18 cellular contexts compared by ENCODE assay signal in the genomic region with DNA sequence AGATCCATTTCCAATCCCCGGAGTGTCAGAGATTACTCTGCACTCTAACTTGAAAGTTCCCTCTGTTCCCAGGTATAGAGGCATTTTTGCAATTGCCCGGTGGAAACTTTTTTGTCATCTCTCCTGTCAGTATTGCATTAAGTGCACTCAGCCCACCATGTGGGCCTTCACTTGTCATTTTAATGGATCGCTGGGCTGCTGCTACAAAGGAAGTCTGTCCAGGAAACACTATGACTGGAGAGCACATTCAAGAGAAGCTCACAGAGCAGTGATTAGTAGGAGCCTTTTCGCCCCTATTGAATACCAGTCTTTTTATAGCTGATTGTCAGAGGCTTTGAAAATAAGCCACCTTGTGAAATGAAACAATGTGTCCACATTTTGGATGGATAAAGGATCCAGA.
DNase-seq lines count a peak whose midpoint lies in the region; ATAC-seq and TF ChIP-seq lines count a peak whose summit lies in the region.
"Had no signal": no experiment of that assay in that cellular context is flagged by ENCODE, and none has a peak within 500 bp of the region (broad histone marks: within the 10 kb centered on the region; RNA-seq: fewer than 3 reads in every experiment).

No MANE protein-coding gene starts in this region.

- H3K27ac ChIP-seq in GM23248: no peak overlapping the region
- H3K27ac ChIP-seq: RWPE1, SJCRH30 had no signal

- H3K27me3 Mint-ChIP-seq in activated CD4-positive, alpha-beta T cell treated with anti-CD3 and anti-CD28 coated beads, Interleukin-2, amount 10 ng/mL, durations not matched to agents 24 days and 14 days: peaks cover 1% of the 10 kb centered on the region
- no peaks in the 10 kb centered on the region for H3K27me3 Mint-ChIP-seq in WTC11 (ENCODE audit: low read depth)
- peaks cover 16% of the 10 kb centered on the region for H3K27me3 Mint-ChIP-seq in stimulated activated naive CD8-positive, alpha-beta T cell treated with anti-CD3 and anti-CD28 coated beads, Interleukin-15, amount 100 ng/mL, for 72 hours

- no peaks in the 10 kb centered on the region for H3K36me3 Mint-ChIP-seq in activated CD4-positive, alpha-beta T cell treated with anti-CD3 and anti-CD28 coated beads, Interleukin-2, amount 10 ng/mL, durations not matched to agents 24 days and 14 days (ENCODE audit: low read depth)
- no peaks in the 10 kb centered on the region for H3K36me3 Mint-ChIP-seq in WTC11
- H3K36me3 Mint-ChIP-seq: CD14-positive monocyte had no signal

- no peak overlapping the region for H3K4me3 ChIP-seq in GM23248
- H3K4me3 ChIP-seq: K562, SJCRH30 had no signal

- no peak overlapping the region for H3K4me2 ChIP-seq in GM23248 (ENCODE audit: unreplicated experiment)

- in situ Hi-C loops in GM23248 (cut with MboI): no loop called here

- no peaks in the 10 kb centered on the region for H3K9me3 ChIP-seq in GM23248 (ENCODE audit: low read depth)
- H3K9me3 ChIP-seq: SJCRH30 had no signal

- H3K27me3 ChIP-seq in GM23248 (replicated peaks; ENCODE audit: insufficient read depth): 0 out of 2 replicates have a peak, but pooled peaks cover 14% of the 10 kb centered on the region
- H3K27me3 ChIP-seq: SJCRH30 had no signal

- no peaks in the 10 kb centered on the region for H3K4me1 ChIP-seq in GM23248 (ENCODE audit: insufficient read depth)
- H3K4me1 ChIP-seq: SJCRH30 had no signal

- 38 to 51% methylated on average over 4 of the region's 4 CpGs for WGBS in GM23248 (ENCODE audit: low coverage in 1 of 2, low lambda C conversion rate in 2 of 2, missing lambda C conversion rate in 2 of 2), 2 experiments

- H3K9ac ChIP-seq in GM23248: no peak overlapping the region

- intact Hi-C loops in activated CD4-positive, alpha-beta T cell treated with anti-CD3 and anti-CD28 coated beads, Interleukin-2, amount 10 ng/mL, durations not matched to agents 24 days and 14 days (cut with micrococcal nuclease): no loop called here

- H3K9me2 ChIP-seq in GM23248 (ENCODE audit: insufficient read depth): no peaks in the 10 kb centered on the region

- peak; percentile 62 for ATAC-seq in WTC11
- ATAC-seq in stimulated activated naive CD8-positive, alpha-beta T cell treated with anti-CD3 and anti-CD28 coated beads, Interleukin-15, amount 100 ng/mL, for 72 hours: no peak
- ATAC-seq: K562 had no signal

- H4K20me1 ChIP-seq in GM23248 (ENCODE audit: insufficient read depth): no peaks in the 10 kb centered on the region

- H3K36me3 ChIP-seq in GM23248 (ENCODE audit: low read depth): no peaks in the 10 kb centered on the region
- H3K36me3 ChIP-seq: SJCRH30 had no signal

- TF ChIP-seq CTCF in WTC11 (IDR thresholded peaks at IDR 0.05): no peak

- no peaks in the 10 kb centered on the region for H3K79me2 ChIP-seq in GM23248 (ENCODE audit: insufficient read depth)

- POLR2A ChIA-PET in WTC11 (lab: Charles Lee): no interaction called here

- no peaks in the 10 kb centered on the region for H3K4me1 Mint-ChIP-seq in activated CD4-positive, alpha-beta T cell treated with anti-CD3 and anti-CD28 coated beads, Interleukin-2, amount 10 ng/mL, durations not matched to agents 24 days and 14 days
- H3K4me1 Mint-ChIP-seq in WTC11: peaks cover 9% of the 10 kb centered on the region
- H3K4me1 Mint-ChIP-seq in stimulated activated naive CD8-positive, alpha-beta T cell treated with anti-CD3 and anti-CD28 coated beads, Interleukin-15, amount 100 ng/mL, for 72 hours: no peaks in the 10 kb centered on the region
- H3K4me1 Mint-ChIP-seq: CD14-positive monocyte had no signal

- CTCF ChIA-PET in WTC11 (lab: Charles Lee): no interaction called here

- H3F3A ChIP-seq in GM23248 (ENCODE audit: insufficient read depth): no peaks in the 10 kb centered on the region

- H3K27ac Mint-ChIP-seq in activated CD4-positive, alpha-beta T cell treated with anti-CD3 and anti-CD28 coated beads, Interleukin-2, amount 10 ng/mL, durations not matched to agents 24 days and 14 days: no peak overlapping the region
- H3K27ac Mint-ChIP-seq in WTC11: no peak overlapping the region
- H3K27ac Mint-ChIP-seq in stimulated activated naive CD8-positive, alpha-beta T cell treated with anti-CD3 and anti-CD28 coated beads, Interleukin-15, amount 100 ng/mL, for 72 hours: no peak overlapping the region

- DNase-seq in activated CD4-positive, alpha-beta T cell treated with anti-CD3 and anti-CD28 coated beads, Interleukin-2, amount 10 ng/mL, durations not matched to agents 24 days and 14 days: peak; percentile 35
- DNase-seq in activated CD4-positive, alpha-beta T cell treated with anti-CD3 and anti-CD28 coated beads for 48 hours: no peak
- DNase-seq in WTC11 (ENCODE audit: low spot score) (no peak), myocyte (ENCODE audit: low read depth) (peak; percentile 26), GM23248 (no peak), RPMI8226 (no peak), HPDE6-E6E7 (ENCODE audit: extremely low spot score) (no peak)
- no peak for DNase-seq in stimulated activated naive CD8-positive, alpha-beta T cell treated with anti-CD3 and anti-CD28 coated beads, Interleukin-15, amount 100 ng/mL, for 72 hours
- DNase-seq: DMS 273 treated with DMSO at 0.1 percent for 48 hours, MV-4-11, NCI-H1436 treated with DMSO at 0.1 percent for 48 hours, NCI-H2029 treated with DMSO at 0.1 percent for 48 hours, NCI-H526, OCI-M1 had no signal

- no peak overlapping the region for H3K4me3 Mint-ChIP-seq in activated CD4-positive, alpha-beta T cell treated with anti-CD3 and anti-CD28 coated beads, Interleukin-2, amount 10 ng/mL, durations not matched to agents 24 days and 14 days
- H3K4me3 Mint-ChIP-seq in WTC11: no peak overlapping the region
- H3K4me3 Mint-ChIP-seq in stimulated activated naive CD8-positive, alpha-beta T cell treated with anti-CD3 and anti-CD28 coated beads, Interleukin-15, amount 100 ng/mL, for 72 hours: no peak overlapping the region
- H3K4me3 Mint-ChIP-seq: CD14-positive monocyte had no signal

- no peaks in the 10 kb centered on the region for H3K9me3 Mint-ChIP-seq in activated CD4-positive, alpha-beta T cell treated with anti-CD3 and anti-CD28 coated beads, Interleukin-2, amount 10 ng/mL, durations not matched to agents 24 days and 14 days
- H3K9me3 Mint-ChIP-seq in WTC11: peaks cover 8% of the 10 kb centered on the region
- no peaks in the 10 kb centered on the region for H3K9me3 Mint-ChIP-seq in stimulated activated naive CD8-positive, alpha-beta T cell treated with anti-CD3 and anti-CD28 coated beads, Interleukin-15, amount 100 ng/mL, for 72 hours

- no peak overlapping the region for H2AFZ ChIP-seq in GM23248

TF ChIP-seq in WTC11, 78 proteins besides CTCF, POLR2A, EP300 and RAD21 (continues in another document):
- TF ChIP-seq TP53 (CRISPR knock-in tag; IDR thresholded peaks at IDR 0.05) (no peak), ETV6 (CRISPR knock-in tag; IDR thresholded peaks at IDR 0.05) (no peak), GRHL2 (CRISPR knock-in tag; IDR thresholded peaks at IDR 0.05; ENCODE audit: insufficient replicate concordance, severe bottlenecking) (no peak), ZNF671 (CRISPR knock-in tag; IDR thresholded peaks at IDR 0.05) (no peak)
- TF ChIP-seq, protein P1, sequence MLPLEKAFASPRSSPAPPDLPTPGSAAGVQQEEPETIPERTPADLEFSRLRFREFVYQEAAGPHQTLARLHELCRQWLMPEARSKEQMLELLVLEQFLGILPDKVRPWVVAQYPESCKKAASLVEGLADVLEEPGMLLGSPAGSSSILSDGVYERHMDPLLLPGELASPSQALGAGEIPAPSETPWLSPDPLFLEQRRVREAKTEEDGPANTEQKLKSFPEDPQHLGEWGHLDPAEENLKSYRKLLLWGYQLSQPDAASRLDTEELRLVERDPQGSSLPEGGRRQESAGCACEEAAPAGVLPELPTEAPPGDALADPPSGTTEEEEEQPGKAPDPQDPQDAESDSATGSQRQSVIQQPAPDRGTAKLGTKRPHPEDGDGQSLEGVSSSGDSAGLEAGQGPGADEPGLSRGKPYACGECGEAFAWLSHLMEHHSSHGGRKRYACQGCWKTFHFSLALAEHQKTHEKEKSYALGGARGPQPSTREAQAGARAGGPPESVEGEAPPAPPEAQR (CRISPR knock-in tag; IDR thresholded peaks at IDR 0.05): no peak
- TF ChIP-seq, protein P2, sequence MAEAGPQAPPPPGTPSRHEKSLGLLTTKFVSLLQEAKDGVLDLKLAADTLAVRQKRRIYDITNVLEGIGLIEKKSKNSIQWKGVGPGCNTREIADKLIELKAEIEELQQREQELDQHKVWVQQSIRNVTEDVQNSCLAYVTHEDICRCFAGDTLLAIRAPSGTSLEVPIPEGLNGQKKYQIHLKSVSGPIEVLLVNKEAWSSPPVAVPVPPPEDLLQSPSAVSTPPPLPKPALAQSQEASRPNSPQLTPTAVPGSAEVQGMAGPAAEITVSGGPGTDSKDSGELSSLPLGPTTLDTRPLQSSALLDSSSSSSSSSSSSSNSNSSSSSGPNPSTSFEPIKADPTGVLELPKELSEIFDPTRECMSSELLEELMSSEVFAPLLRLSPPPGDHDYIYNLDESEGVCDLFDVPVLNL (CRISPR knock-in tag; IDR thresholded peaks at IDR 0.05; ENCODE audit: borderline replicate concordance, low read depth): no peak
- TF ChIP-seq, protein P3, sequence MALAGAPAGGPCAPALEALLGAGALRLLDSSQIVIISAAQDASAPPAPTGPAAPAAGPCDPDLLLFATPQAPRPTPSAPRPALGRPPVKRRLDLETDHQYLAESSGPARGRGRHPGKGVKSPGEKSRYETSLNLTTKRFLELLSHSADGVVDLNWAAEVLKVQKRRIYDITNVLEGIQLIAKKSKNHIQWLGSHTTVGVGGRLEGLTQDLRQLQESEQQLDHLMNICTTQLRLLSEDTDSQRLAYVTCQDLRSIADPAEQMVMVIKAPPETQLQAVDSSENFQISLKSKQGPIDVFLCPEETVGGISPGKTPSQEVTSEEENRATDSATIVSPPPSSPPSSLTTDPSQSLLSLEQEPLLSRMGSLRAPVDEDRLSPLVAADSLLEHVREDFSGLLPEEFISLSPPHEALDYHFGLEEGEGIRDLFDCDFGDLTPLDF (CRISPR knock-in tag; IDR thresholded peaks at IDR 0.05): no peak

Comparison
In these comparisons a context has a peak if more than half of its experiments do, and no peak if none do; other contexts are left out.
1. DNase-seq: peak in activated CD4-positive, alpha-beta T cell treated with anti-CD3 and anti-CD28 coated beads, Interleukin-2, amount 10 ng/mL, durations not matched to agents 24 days and 14 days (single experiment) and myocyte (single experiment); none in activated CD4-positive, alpha-beta T cell treated with anti-CD3 and anti-CD28 coated beads for 48 hours (single experiment), WTC11 (single experiment), GM23248 (single experiment), RPMI8226 (single experiment), stimulated activated naive CD8-positive, alpha-beta T cell treated with anti-CD3 and anti-CD28 coated beads, Interleukin-15, amount 100 ng/mL, for 72 hours (0 of 2) and HPDE6-E6E7 (single experiment).